In the genomic region with DNA sequence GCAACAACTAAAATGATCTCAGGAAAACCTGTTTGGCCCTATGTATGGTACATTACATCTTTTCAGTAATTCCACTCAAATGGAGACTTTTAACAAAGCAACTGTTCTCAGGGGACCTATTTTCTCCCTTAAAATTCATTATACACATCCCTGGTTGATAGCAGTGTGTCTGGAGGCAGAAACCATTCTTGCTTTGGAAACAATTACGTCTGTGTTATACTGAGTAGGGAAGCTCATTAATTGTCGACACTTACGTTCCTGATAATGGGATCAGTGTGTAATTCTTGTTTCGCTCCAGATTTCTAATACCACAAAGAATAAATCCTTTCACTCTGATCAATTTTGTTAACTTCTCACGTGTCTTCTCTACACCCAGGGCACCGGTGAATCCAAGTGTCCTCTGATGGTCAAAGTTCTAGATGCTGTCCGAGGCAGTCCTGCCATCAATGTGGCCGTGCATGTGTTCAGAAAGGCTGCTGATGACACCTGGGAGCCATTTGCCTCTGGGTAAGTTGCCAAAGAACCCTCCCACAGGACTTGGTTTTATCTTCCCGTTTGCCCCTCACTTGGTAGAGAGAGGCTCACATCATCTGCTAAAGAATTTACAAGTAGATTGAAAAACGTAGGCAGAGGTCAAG, we compare ENCODE assay signal across 26 cellular contexts. TPM values are rescaled to one million over a fixed set of nuclear protein-coding genes. Genes with fewer than 3 reads are reported as not detected.
DNase-seq lines count a peak whose midpoint lies in the region; ATAC-seq and TF ChIP-seq lines count a peak whose summit lies in the region.
"Had no signal": no experiment of that assay in that cellular context is flagged by ENCODE, and none has a peak within 500 bp of the region (broad histone marks: within the 10 kb centered on the region; RNA-seq: fewer than 3 reads in every experiment).

No MANE protein-coding gene starts in this region.

- no peaks in the 10 kb centered on the region for H3F3A ChIP-seq in neural cell (ENCODE audit: insufficient read depth, low read length, poor library complexity, severe bottlenecking)

- no peak for TF ChIP-seq EP300 in neural cell (conservative IDR thresholded peaks at IDR 0.05; ENCODE audit: poor library complexity, severe bottlenecking)

- H2AFZ ChIP-seq in hepatocyte (no peak overlapping the region), neural cell (ENCODE audit: low read depth, low read length) (no peak overlapping the region)

- 82% methylated on average over 10 of the region's 10 CpGs for WGBS in hepatocyte (ENCODE audit: low lambda C conversion rate, missing lambda C conversion rate)

- peaks cover 13% of the 10 kb centered on the region for H3K4me1 Mint-ChIP-seq in Caco-2 (ENCODE audit: low read depth, unreplicated experiment)
- H3K4me1 Mint-ChIP-seq in CD8-positive, alpha-beta T cell (ENCODE audit: low read depth): no peaks in the 10 kb centered on the region
- H3K4me1 Mint-ChIP-seq: CD8-positive, alpha-beta memory T cell had no signal

- H3K4me1 ChIP-seq in Caco-2 (peaks cover 26% of the 10 kb centered on the region), hepatocyte (ENCODE audit: insufficient read depth) (peaks cover 23% of the 10 kb centered on the region)
- H3K4me1 ChIP-seq in CD8-positive, alpha-beta T cell (ENCODE audit: insufficient read depth, low read length): no peaks in the 10 kb centered on the region
- H3K4me1 ChIP-seq: HAP-1, SJSA1 had no signal

- ATAC-seq in HG03521 (IDR thresholded peaks at IDR 0.05; ENCODE audit: unreplicated experiment): no peak
- no peak for ATAC-seq in HG02852 (IDR thresholded peaks at IDR 0.05; ENCODE audit: unreplicated experiment)
- ATAC-seq in CD8-positive, alpha-beta T cell: no peak
- ATAC-seq: A549 had no signal

- peak overlapping the region; percentile 11 for H3K4me3 Mint-ChIP-seq in Caco-2 (ENCODE audit: unreplicated experiment)
- H3K4me3 Mint-ChIP-seq in CD8-positive, alpha-beta T cell: no peak overlapping the region
- H3K4me3 Mint-ChIP-seq: CD8-positive, alpha-beta memory T cell; HFFc6 had no signal

- peaks cover 27% of the 10 kb centered on the region for H3K36me3 Mint-ChIP-seq in Caco-2 (ENCODE audit: insufficient read depth, unreplicated experiment)
- H3K36me3 Mint-ChIP-seq in CD8-positive, alpha-beta T cell: no peaks in the 10 kb centered on the region
- H3K36me3 Mint-ChIP-seq: CD8-positive, alpha-beta memory T cell had no signal

- no peak overlapping the region for H3K9ac ChIP-seq in neural cell (ENCODE audit: low read length)

- BruUV-seq in Caco-2 (replicated peaks; lab: Mats Ljungman, UMichigan): no TSS peak

- H4K20me1 ChIP-seq in hepatocyte (ENCODE audit: insufficient read depth, poor library complexity, severe bottlenecking) (no peaks in the 10 kb centered on the region), neural cell (ENCODE audit: insufficient read depth) (no peaks in the 10 kb centered on the region)

- no peak for TF ChIP-seq RAD21 in neural cell (conservative IDR thresholded peaks at IDR 0.05)

- H3K9me3 ChIP-seq in Caco-2: no peaks in the 10 kb centered on the region
- H3K9me3 ChIP-seq in hepatocyte (ENCODE audit: low read depth): no peaks in the 10 kb centered on the region
- H3K9me3 ChIP-seq in neural cell (ENCODE audit: low read length): no peaks in the 10 kb centered on the region
- no peaks in the 10 kb centered on the region for H3K9me3 ChIP-seq in CD8-positive, alpha-beta T cell (ENCODE audit: low read length)
- H3K9me3 ChIP-seq: A549, HAP-1, SJSA1 had no signal

- POLR2A ChIA-PET in Caco-2 (lab: Charles Lee): no interaction called here
- POLR2A ChIA-PET in CD8-positive, alpha-beta T cell (lab: Charles Lee): no interaction called here

- no peaks in the 10 kb centered on the region for H3K27me3 Mint-ChIP-seq in Caco-2 (ENCODE audit: insufficient read depth, unreplicated experiment)
- peaks cover 2% of the 10 kb centered on the region for H3K27me3 Mint-ChIP-seq in CD8-positive, alpha-beta T cell (ENCODE audit: low read depth)

- no peak for TF ChIP-seq CTCF in Caco-2 (IDR thresholded peaks at IDR 0.05; ENCODE audit: insufficient read depth in 1 of 2, low read depth in 1 of 2, low read length in 1 of 2, severe bottlenecking in 1 of 2, unreplicated experiment in 1 of 2)
- no peak for TF ChIP-seq CTCF in VCaP (conservative IDR thresholded peaks at IDR 0.05)
- no peak for TF ChIP-seq CTCF in hepatocyte (IDR thresholded peaks at IDR 0.05; ENCODE audit: poor library complexity)
- no peak for TF ChIP-seq CTCF in neural cell (IDR thresholded peaks at IDR 0.05; ENCODE audit: poor library complexity, severe bottlenecking)
- no peak for TF ChIP-seq CTCF in CD8-positive, alpha-beta T cell (IDR thresholded peaks at IDR 0.05)

- H3K27ac ChIP-seq in VCaP (peak overlapping the region; percentile 64; the same call in 1 of the 2 replicates), hepatocyte (peak overlapping the region; percentile 17), neural cell (ENCODE audit: low read length) (peak overlapping the region; percentile 9)
- H3K27ac ChIP-seq in CD8-positive, alpha-beta T cell (ENCODE audit: low read depth, low read length): no peak overlapping the region
- H3K27ac ChIP-seq: A549, C4-2B, HL-60, SJSA1 had no signal

- DNase-seq in Caco-2 (no peak), hepatocyte (ENCODE audit: low spot score) (no peak), SK-N-DZ (ENCODE audit: low spot score) (no peak)
- DNase-seq in CD8-positive, alpha-beta T cell: no peak
- DNase-seq: CD8-positive, alpha-beta memory T cell; DMS153; DND-41; GOT3; HFFc6; NCI-H1048; NCI-H1417 treated with DMSO at 0.1 percent for 48 hours; NCI-H1694 treated with DMSO at 0.1 percent for 48 hours; NCI-H2081 treated with DMSO at 0.1 percent for 48 hours; NCI-H446; NCI-H524 treated with DMSO at 0.1 percent for 48 hours; Right ventricle myocardium superior; RPMI8226 had no signal

- no peaks in the 10 kb centered on the region for H3K36me3 ChIP-seq in Caco-2 (ENCODE audit: control insufficient read depth, insufficient read depth, low read length)
- H3K36me3 ChIP-seq in hepatocyte (replicated peaks; ENCODE audit: insufficient read depth, low read depth): peaks cover 3% of the 10 kb centered on the region
- no peaks in the 10 kb centered on the region for H3K36me3 ChIP-seq in neural cell (ENCODE audit: insufficient read depth, low read length)
- H3K36me3 ChIP-seq in CD8-positive, alpha-beta T cell (ENCODE audit: insufficient read depth, low read length): no peaks in the 10 kb centered on the region
- H3K36me3 ChIP-seq: HAP-1, SJSA1 had no signal

- H3K79me2 ChIP-seq in hepatocyte (no peaks in the 10 kb centered on the region), neural cell (replicated peaks; ENCODE audit: insufficient read depth, low read length) (no peaks in the 10 kb centered on the region)

- peak overlapping the region; percentile 65 for H3K4me2 ChIP-seq in hepatocyte
- no peak overlapping the region for H3K4me2 ChIP-seq in neural cell (ENCODE audit: low read length)
- H3K4me2 ChIP-seq: A549 had no signal

- H3K27ac Mint-ChIP-seq in Caco-2 (ENCODE audit: unreplicated experiment): no peak overlapping the region
- H3K27ac Mint-ChIP-seq in CD8-positive, alpha-beta T cell: no peak overlapping the region
- H3K27ac Mint-ChIP-seq: CD8-positive, alpha-beta memory T cell; HFFc6 had no signal

- H3K27me3 ChIP-seq in Caco-2 (replicated peaks; ENCODE audit: control insufficient read depth, insufficient read depth, low read length): no peaks in the 10 kb centered on the region
- no peaks in the 10 kb centered on the region for H3K27me3 ChIP-seq in hepatocyte
- H3K27me3 ChIP-seq in neural cell (ENCODE audit: insufficient read depth, low read depth, low read length): no peaks in the 10 kb centered on the region
- H3K27me3 ChIP-seq in CD8-positive, alpha-beta T cell (ENCODE audit: insufficient read depth, low read length): no peaks in the 10 kb centered on the region
- H3K27me3 ChIP-seq: SJSA1 had no signal

- H3K9me3 Mint-ChIP-seq in Caco-2 (ENCODE audit: unreplicated experiment): no peaks in the 10 kb centered on the region
- no peaks in the 10 kb centered on the region for H3K9me3 Mint-ChIP-seq in CD8-positive, alpha-beta T cell
- H3K9me3 Mint-ChIP-seq: CD8-positive, alpha-beta memory T cell had no signal

- no peak overlapping the region; the same call in 1 of the 2 replicates for H3K4me3 ChIP-seq in Caco-2 (ENCODE audit: low read depth, low read length)
- H3K4me3 ChIP-seq in hepatocyte: no peak overlapping the region
- H3K4me3 ChIP-seq in neural cell (ENCODE audit: low read length): no peak overlapping the region
- no peak overlapping the region for H3K4me3 ChIP-seq in CD8-positive, alpha-beta T cell (ENCODE audit: low read depth, low read length)
- H3K4me3 ChIP-seq: A549, HAP-1, SJSA1 had no signal

- intact Hi-C loops in Caco-2 (cut with micrococcal nuclease; ENCODE audit: unreplicated experiment): no loop called here
- intact Hi-C loops in CD8-positive, alpha-beta T cell (cut with DNase I, micrococcal nuclease): no loop called here

- H3K9me2 ChIP-seq in hepatocyte (replicated peaks; ENCODE audit: insufficient read depth) (no peaks in the 10 kb centered on the region), neural cell (ENCODE audit: insufficient read depth, low read length) (no peaks in the 10 kb centered on the region)

- CTCF ChIA-PET in Caco-2 (lab: Charles Lee): no interaction called here
- CTCF ChIA-PET in CD8-positive, alpha-beta T cell (lab: Charles Lee): interaction anchor here (1.1 kb wide), 1 partner anchor 37 kb away, joined by 3 read pairs; no protein-coding TSS in a partner anchor

TF ChIP-seq in neural cell, 6 proteins besides CTCF, POLR2A, EP300 and RAD21 (continues in another document):
- no peak for TF ChIP-seq MXI1 (conservative IDR thresholded peaks at IDR 0.05; ENCODE audit: poor library complexity, severe bottlenecking)
- TF ChIP-seq EZH2 (IDR thresholded peaks at IDR 0.05; ENCODE audit: borderline replicate concordance, insufficient read depth, low read length, poor library complexity, severe bottlenecking): no peak

RNA-seq across cellular contexts. Expression of a gene that starts 1.0 kb away (rescaled TPM):
- total RNA-seq in Caco-2 (2022): 102 and 139 TPM in 2 replicates
- 2,638 and 3,184 TPM in 2 replicates for total RNA-seq in hepatocyte
- polyA plus RNA-seq in hepatocyte: 3,342 and 4,943 TPM in 2 replicates
- polyA plus RNA-seq in neural cell: not detected in 2 replicates
- not detected in 2 replicates for polyA minus RNA-seq in neural cell
- not detected in 2 replicates for polyA plus RNA-seq in SK-N-DZ (2014; cell fraction: cytosol; rRNA removed)
- polyA plus RNA-seq in SK-N-DZ (2014; cell fraction: nucleus; rRNA removed): not detected in 2 replicates
- total RNA-seq in CD8-positive, alpha-beta T cell: not detected
- total RNA-seq: CD8-positive, alpha-beta memory T cell; HFFc6; Right ventricle myocardium superior; SJSA1 had no signal
- polyA plus RNA-seq: CD8-positive, alpha-beta memory T cell had no signal

Comparison
In these comparisons a context has a peak if more than half of its experiments do, and no peak if none do; other contexts are left out.
1. RNA of a gene that starts 1.0 kb away (total RNA-seq): 2,638 to 3,184 TPM in hepatocyte and 102 to 139 TPM in Caco-2; not detected in CD8-positive, alpha-beta T cell; every median in the first group is over 100 times any median in the second.